ENCODE assay signal across 7 cellular contexts in genomic region chr5:74767579-74767913, GRCh38. TPM values are rescaled to one million over a fixed set of nuclear protein-coding genes. Genes with fewer than 3 reads are reported as not detected.
DNase-seq lines count a peak whose midpoint lies in the region; ATAC-seq and TF ChIP-seq lines count a peak whose summit lies in the region.

No MANE protein-coding gene starts in this region.

- DNase-seq in EH (ENCODE audit: low read depth) (peak; percentile 69), esophagus squamous epithelium (lab: John Stamatoyannopoulos, UW) (no peak), NCI-H2196 treated with DMSO at 0.1 percent for 48 hours (lab: John Stamatoyannopoulos, UW; ENCODE audit: unreplicated experiment) (no peak)
- DNase-seq in natural killer cell treated with Interleukin-12 subunit alpha and Interleukin-12 subunit beta and Interleukin-15 and Interleukin-18, amount 100 ng/mL, for 72 hours (ENCODE audit: low spot score), result no peak

- peak; percentile 23 for ATAC-seq in GM19452 (IDR thresholded peaks at IDR 0.05; ENCODE audit: unreplicated experiment)
- ATAC-seq in HG03520 (IDR thresholded peaks at IDR 0.05; ENCODE audit: unreplicated experiment), result peak; percentile 20
- peak in 1 of 2 donors; percentile 4 for ATAC-seq in natural killer cell treated with Interleukin-12 subunit alpha and Interleukin-12 subunit beta and Interleukin-15 and Interleukin-18, amount 100 ng/mL, for 72 hours

- 0 to 1% methylated on average over 9 of the region's 9 CpGs for WGBS in esophagus squamous epithelium, 2 donors

- H3K27me3 Mint-ChIP-seq in natural killer cell treated with Interleukin-12 subunit alpha and Interleukin-12 subunit beta and Interleukin-15 and Interleukin-18, amount 100 ng/mL, for 72 hours, result no peaks in the 10 kb centered on the region

- H3K36me3 Mint-ChIP-seq in natural killer cell treated with Interleukin-12 subunit alpha and Interleukin-12 subunit beta and Interleukin-15 and Interleukin-18, amount 100 ng/mL, for 72 hours, result peaks cover 18% of the 10 kb centered on the region

- no peaks in the 10 kb centered on the region for H3K27me3 ChIP-seq in esophagus squamous epithelium

- H3K9me3 ChIP-seq in esophagus squamous epithelium, result no peaks in the 10 kb centered on the region

- peaks cover 18% of the 10 kb centered on the region in 2 donors for H3K4me1 Mint-ChIP-seq in natural killer cell treated with Interleukin-12 subunit alpha and Interleukin-12 subunit beta and Interleukin-15 and Interleukin-18, amount 100 ng/mL, for 72 hours (ENCODE audit: low read depth in 2 of 2)

- H3K27ac Mint-ChIP-seq in natural killer cell treated with Interleukin-12 subunit alpha and Interleukin-12 subunit beta and Interleukin-15 and Interleukin-18, amount 100 ng/mL, for 72 hours, result peak overlapping the region; percentile 83 to 99

- intact Hi-C loops in esophagus squamous epithelium (cut with DNase I), result no loop called here

- TF ChIP-seq CTCF in WI38 (IDR thresholded peaks at IDR 0.05; ENCODE audit: low read depth, low read length) (no peak), esophagus squamous epithelium (IDR thresholded peaks at IDR 0.05) (no peak)

- H3K4me1 ChIP-seq in esophagus squamous epithelium, result peaks cover 19 to 51% (median 23%) of the 10 kb centered on the region in 3 donors

- H3K27ac ChIP-seq in esophagus squamous epithelium, result peak overlapping the region; percentile 79 to 90 (median 84)

- H3K4me3 ChIP-seq in WI38 (ENCODE audit: low read depth, low read length) (peak overlapping the region; percentile 92), esophagus squamous epithelium (peak overlapping the region; percentile 80 to 93 (median 90))

- TF ChIP-seq POLR2A in esophagus squamous epithelium (IDR thresholded peaks at IDR 0.05), result no peak

- no peaks in the 10 kb centered on the region for H3K9me3 Mint-ChIP-seq in natural killer cell treated with Interleukin-12 subunit alpha and Interleukin-12 subunit beta and Interleukin-15 and Interleukin-18, amount 100 ng/mL, for 72 hours

- peaks cover 0 to 39% (median 13%) of the 10 kb centered on the region in 3 donors for H3K36me3 ChIP-seq in esophagus squamous epithelium

- H3K4me3 Mint-ChIP-seq in natural killer cell treated with Interleukin-12 subunit alpha and Interleukin-12 subunit beta and Interleukin-15 and Interleukin-18, amount 100 ng/mL, for 72 hours, result peak overlapping the region; percentile 95

RNA-seq across cellular contexts. Expression of gene NSA2, which starts 0.5 kb away (rescaled TPM):
- 100 to 1,000 TPM in 1 of 4 donors, 10 to 100 TPM in 3; 49.8 to 119 (median 82.7) TPM for total RNA-seq in esophagus squamous epithelium
- 10 to 100 TPM; 45.5 to 70.0 TPM for total RNA-seq in natural killer cell treated with Interleukin-12 subunit alpha and Interleukin-12 subunit beta and Interleukin-15 and Interleukin-18, amount 100 ng/mL, for 72 hours

RNA-seq across cellular contexts. Expression of gene GFM2, which starts 0.6 kb away (rescaled TPM):
- total RNA-seq in esophagus squamous epithelium, result 10 to 100 TPM; 10.2 to 26.4 (median 19.6) TPM
- total RNA-seq in natural killer cell treated with Interleukin-12 subunit alpha and Interleukin-12 subunit beta and Interleukin-15 and Interleukin-18, amount 100 ng/mL, for 72 hours, result 10 to 100 TPM; 25.9 to 33.2 TPM
